Comparison of ENCODE assay signal across 9 cellular contexts in the genomic region with DNA sequence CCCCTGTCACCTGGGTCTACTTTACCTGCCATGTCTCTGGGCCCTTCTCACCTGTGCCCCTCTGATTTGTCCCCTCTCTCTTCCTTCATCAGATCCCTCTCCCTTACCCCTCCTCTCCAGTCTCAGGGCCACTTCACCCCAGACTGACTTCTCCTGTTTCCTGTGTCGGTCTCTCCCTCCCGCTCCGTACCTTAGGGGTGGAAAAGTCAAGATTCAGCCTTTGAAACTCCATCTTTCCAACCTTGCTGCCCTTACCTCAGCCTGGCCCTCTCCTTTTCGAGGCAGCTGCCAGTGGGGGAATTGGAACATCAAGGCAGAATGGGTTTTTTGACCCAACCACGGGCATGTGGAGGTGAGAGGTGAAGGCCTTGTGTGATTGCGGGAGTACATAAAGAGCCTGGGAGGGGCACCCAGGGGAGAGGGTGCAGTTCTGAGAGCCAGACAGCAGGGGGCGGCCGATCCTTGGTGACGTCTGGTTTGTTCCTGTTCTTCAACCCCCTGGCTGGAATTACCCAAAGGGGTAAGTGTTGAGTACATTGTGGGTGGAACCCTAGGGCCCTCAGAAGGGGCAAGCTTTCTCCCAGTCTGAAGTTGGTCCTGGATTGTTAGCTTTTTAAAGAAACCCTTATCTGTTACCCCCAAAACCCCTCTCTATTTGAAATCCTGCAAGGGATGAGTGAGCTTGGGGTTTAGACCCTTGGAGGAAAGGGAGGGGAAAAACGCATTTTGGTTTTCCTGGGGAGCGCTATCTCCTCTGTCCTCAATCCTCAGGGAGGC. TPM values are rescaled to one million over a fixed set of nuclear protein-coding genes. Genes with fewer than 3 reads are reported as not detected.
DNase-seq lines count a peak whose midpoint lies in the region; ATAC-seq and TF ChIP-seq lines count a peak whose summit lies in the region.
"Had no signal": no experiment of that assay in that cellular context is flagged by ENCODE, and none has a peak within 500 bp of the region (broad histone marks: within the 10 kb centered on the region; RNA-seq: fewer than 3 reads in every experiment).

No MANE protein-coding gene starts in this region.

- peaks cover 2 to 9% (median 6%) of the 10 kb centered on the region in 4 donors for H3K4me1 ChIP-seq in liver (ENCODE audit: control insufficient read depth in 4 of 4, insufficient read depth in 4 of 4, low read length in 3 of 4)

- no peaks in the 10 kb centered on the region for H3K9me3 ChIP-seq in liver (ENCODE audit: control insufficient read depth in 4 of 4, low read length in 3 of 4)

- no peak for ATAC-seq in GM18505 (IDR thresholded peaks at IDR 0.05; ENCODE audit: unreplicated experiment)

- TF ChIP-seq POLR2A in GM18505 (IDR thresholded peaks at IDR 0.05; ENCODE audit: borderline replicate concordance, extremely low read depth, insufficient read depth, insufficient read length): no peak

- DNase-seq in DMS114 treated with DMSO at 0.1 percent for 48 hours (lab: John Stamatoyannopoulos, UW; ENCODE audit: unreplicated experiment) (peak; percentile 63), HFF-Myc (ENCODE audit: extremely low read depth, low read depth) (peak; percentile 17), NCI-H2227 treated with DMSO at 0.1 percent for 48 hours (lab: John Stamatoyannopoulos, UW) (peak; percentile 62), cerebellum (ENCODE audit: low spot score) (peak; percentile 74)
- DNase-seq in activated CD4-positive, alpha-beta T cell treated with anti-CD3 and anti-CD28 coated beads for 4 hours: peak; percentile 60 to 74
- DNase-seq in stimulated activated CD4-positive, alpha-beta T cell treated with anti-CD3 and anti-CD28 coated beads, TNF-alpha, amount 100 ng/mL, for 1 hour (ENCODE audit: low read depth in 3 of 3, low spot score in 1 of 3): peak; percentile 21 to 73 (median 49)

- TF ChIP-seq CTCF in HFF-Myc (IDR thresholded peaks at IDR 0.05; ENCODE audit: low read depth, low read length, missing control alignments) (peak; percentile 86), liver (IDR thresholded peaks at IDR 0.05; ENCODE audit: low read depth, low read length, missing input control) (peak; percentile 91)

- H3K27ac ChIP-seq in liver (ENCODE audit: low read depth in 1 of 2, low read length in 2 of 2): no peak overlapping the region

- peak; percentile 83 to 88 for TF ChIP-seq RAD21 in liver (IDR thresholded peaks at IDR 0.05)

- H3K27me3 ChIP-seq in liver (ENCODE audit: control insufficient read depth in 4 of 4, insufficient read depth in 4 of 4, low read length in 3 of 4): no peaks in the 10 kb centered on the region

- no peaks in the 10 kb centered on the region for H3K36me3 ChIP-seq in liver (ENCODE audit: control insufficient read depth in 4 of 4, insufficient read depth in 3 of 4, low read depth in 1 of 4, low read length in 3 of 4)

- H3K9ac ChIP-seq in liver (ENCODE audit: low read depth in 1 of 2, low read length in 2 of 2): no peak overlapping the region

- WGBS in liver: 35% methylated on average over 11 of the region's 11 CpGs

- H3K4me3 ChIP-seq in HFF-Myc (replicated peaks; ENCODE audit: low read depth, low read length) (no peak overlapping the region), liver (ENCODE audit: low read depth in 1 of 3, low read length in 3 of 3) (no peak overlapping the region)

TF ChIP-seq in liver, 16 proteins besides CTCF, POLR2A, EP300 and RAD21:
- TF ChIP-seq EGR1 (IDR thresholded peaks at IDR 0.05; ENCODE audit: low read depth in 2 of 2) (no peak), YY1 (IDR thresholded peaks at IDR 0.05) (no peak), GABPA (IDR thresholded peaks at IDR 0.05 in 1 of 2, conservative IDR thresholded peaks at IDR 0.05 in 1 of 2) (no peak), FOXA2 (IDR thresholded peaks at IDR 0.05) (no peak), HNF4G (IDR thresholded peaks at IDR 0.05) (no peak), TAF1 (conservative IDR thresholded peaks at IDR 0.05) (no peak), JUND (IDR thresholded peaks at IDR 0.05) (no peak), HNF4A (conservative IDR thresholded peaks at IDR 0.05) (no peak), FOXA1 (IDR thresholded peaks at IDR 0.05) (no peak), SP1 (IDR thresholded peaks at IDR 0.05) (no peak), NR2F2 (IDR thresholded peaks at IDR 0.05) (no peak), RXRA (IDR thresholded peaks at IDR 0.05) (no peak)
- TF ChIP-seq, protein P1, sequence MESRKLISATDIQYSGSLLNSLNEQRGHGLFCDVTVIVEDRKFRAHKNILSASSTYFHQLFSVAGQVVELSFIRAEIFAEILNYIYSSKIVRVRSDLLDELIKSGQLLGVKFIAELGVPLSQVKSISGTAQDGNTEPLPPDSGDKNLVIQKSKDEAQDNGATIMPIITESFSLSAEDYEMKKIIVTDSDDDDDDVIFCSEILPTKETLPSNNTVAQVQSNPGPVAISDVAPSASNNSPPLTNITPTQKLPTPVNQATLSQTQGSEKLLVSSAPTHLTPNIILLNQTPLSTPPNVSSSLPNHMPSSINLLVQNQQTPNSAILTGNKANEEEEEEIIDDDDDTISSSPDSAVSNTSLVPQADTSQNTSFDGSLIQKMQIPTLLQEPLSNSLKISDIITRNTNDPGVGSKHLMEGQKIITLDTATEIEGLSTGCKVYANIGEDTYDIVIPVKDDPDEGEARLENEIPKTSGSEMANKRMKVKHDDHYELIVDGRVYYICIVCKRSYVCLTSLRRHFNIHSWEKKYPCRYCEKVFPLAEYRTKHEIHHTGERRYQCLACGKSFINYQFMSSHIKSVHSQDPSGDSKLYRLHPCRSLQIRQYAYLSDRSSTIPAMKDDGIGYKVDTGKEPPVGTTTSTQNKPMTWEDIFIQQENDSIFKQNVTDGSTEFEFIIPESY (IDR thresholded peaks at IDR 0.05): no peak
- TF ChIP-seq, protein P2, sequence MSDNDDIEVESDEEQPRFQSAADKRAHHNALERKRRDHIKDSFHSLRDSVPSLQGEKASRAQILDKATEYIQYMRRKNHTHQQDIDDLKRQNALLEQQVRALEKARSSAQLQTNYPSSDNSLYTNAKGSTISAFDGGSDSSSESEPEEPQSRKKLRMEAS (IDR thresholded peaks at IDR 0.05): no peak
- TF ChIP-seq, protein P3, sequence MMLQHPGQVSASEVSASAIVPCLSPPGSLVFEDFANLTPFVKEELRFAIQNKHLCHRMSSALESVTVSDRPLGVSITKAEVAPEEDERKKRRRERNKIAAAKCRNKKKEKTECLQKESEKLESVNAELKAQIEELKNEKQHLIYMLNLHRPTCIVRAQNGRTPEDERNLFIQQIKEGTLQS (IDR thresholded peaks at IDR 0.05): no peak
- TF ChIP-seq, protein P4, sequence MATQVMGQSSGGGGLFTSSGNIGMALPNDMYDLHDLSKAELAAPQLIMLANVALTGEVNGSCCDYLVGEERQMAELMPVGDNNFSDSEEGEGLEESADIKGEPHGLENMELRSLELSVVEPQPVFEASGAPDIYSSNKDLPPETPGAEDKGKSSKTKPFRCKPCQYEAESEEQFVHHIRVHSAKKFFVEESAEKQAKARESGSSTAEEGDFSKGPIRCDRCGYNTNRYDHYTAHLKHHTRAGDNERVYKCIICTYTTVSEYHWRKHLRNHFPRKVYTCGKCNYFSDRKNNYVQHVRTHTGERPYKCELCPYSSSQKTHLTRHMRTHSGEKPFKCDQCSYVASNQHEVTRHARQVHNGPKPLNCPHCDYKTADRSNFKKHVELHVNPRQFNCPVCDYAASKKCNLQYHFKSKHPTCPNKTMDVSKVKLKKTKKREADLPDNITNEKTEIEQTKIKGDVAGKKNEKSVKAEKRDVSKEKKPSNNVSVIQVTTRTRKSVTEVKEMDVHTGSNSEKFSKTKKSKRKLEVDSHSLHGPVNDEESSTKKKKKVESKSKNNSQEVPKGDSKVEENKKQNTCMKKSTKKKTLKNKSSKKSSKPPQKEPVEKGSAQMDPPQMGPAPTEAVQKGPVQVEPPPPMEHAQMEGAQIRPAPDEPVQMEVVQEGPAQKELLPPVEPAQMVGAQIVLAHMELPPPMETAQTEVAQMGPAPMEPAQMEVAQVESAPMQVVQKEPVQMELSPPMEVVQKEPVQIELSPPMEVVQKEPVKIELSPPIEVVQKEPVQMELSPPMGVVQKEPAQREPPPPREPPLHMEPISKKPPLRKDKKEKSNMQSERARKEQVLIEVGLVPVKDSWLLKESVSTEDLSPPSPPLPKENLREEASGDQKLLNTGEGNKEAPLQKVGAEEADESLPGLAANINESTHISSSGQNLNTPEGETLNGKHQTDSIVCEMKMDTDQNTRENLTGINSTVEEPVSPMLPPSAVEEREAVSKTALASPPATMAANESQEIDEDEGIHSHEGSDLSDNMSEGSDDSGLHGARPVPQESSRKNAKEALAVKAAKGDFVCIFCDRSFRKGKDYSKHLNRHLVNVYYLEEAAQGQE (IDR thresholded peaks at IDR 0.05): no peak
TF ChIP-seq in liver: peak in this region for 0.

RNA-seq across cellular contexts. Expression of gene DMBX1, which starts 12.3 kb away (rescaled TPM):
- total RNA-seq in cerebellum (0.82 TPM), liver (not detected)
- not detected for polyA plus RNA-seq in liver
- total RNA-seq: activated CD8-positive, alpha-beta memory T cell treated with anti-CD3 and anti-CD28 coated beads for 36 hours had no signal

Comparison
In these comparisons a context has a peak if more than half of its experiments do, and no peak if none do; other contexts are left out.
1. DNase-seq: peak in every context shown above with its lines; median percentile 74 in cerebellum; 67 in activated CD4-positive, alpha-beta T cell treated with anti-CD3 and anti-CD28 coated beads for 4 hours; 63 in DMS114 treated with DMSO at 0.1 percent for 48 hours; 62 in NCI-H2227 treated with DMSO at 0.1 percent for 48 hours; 49 in stimulated activated CD4-positive, alpha-beta T cell treated with anti-CD3 and anti-CD28 coated beads, TNF-alpha, amount 100 ng/mL, for 1 hour; 17 in HFF-Myc.